In the genomic region with DNA sequence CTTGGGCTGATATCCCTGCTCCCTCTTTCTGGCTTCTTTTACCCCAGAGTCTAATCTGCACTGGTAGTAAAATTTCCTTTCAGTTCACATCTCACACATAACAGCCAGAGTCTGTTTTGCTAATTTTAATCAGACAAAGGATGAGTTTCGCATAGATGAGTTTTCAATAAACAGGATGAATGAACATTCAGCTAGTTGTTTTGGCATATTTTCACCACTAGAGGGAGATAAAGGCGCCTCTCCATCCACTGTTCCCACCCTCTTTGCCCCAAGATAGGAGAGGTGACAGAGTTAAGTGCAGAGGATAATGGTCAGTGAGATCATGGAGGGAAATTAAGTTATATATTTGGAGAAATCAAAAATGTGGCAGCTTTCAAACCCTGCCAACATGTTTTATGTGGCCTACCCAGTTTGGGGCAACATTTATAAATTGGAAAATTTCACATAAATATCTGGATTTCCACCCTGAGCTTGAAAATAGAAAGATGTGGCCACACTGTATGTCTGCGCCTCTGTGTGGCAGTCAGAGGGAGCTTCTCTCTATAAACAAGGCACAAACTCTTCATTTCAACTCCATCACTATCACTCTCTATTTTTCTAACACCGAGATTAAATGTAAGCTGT, we compare ENCODE assay signal across 9 cellular contexts. TPM values are rescaled to one million over a fixed set of nuclear protein-coding genes. Genes with fewer than 3 reads are reported as not detected.
DNase-seq lines count a peak whose midpoint lies in the region; ATAC-seq and TF ChIP-seq lines count a peak whose summit lies in the region.
"Had no signal": no experiment of that assay in that cellular context is flagged by ENCODE, and none has a peak within 500 bp of the region (broad histone marks: within the 10 kb centered on the region; RNA-seq: fewer than 3 reads in every experiment).

No MANE protein-coding gene starts in this region.

- H3K27ac ChIP-seq in RWPE1 = no peak overlapping the region
- no peak overlapping the region for H3K27ac ChIP-seq in fibroblast of lung (ENCODE audit: insufficient read depth, low read length)
- H3K27ac ChIP-seq in neuronal stem cell (replicated peaks; ENCODE audit: low read length) = no peak overlapping the region

- H2AFZ ChIP-seq in fibroblast of lung (ENCODE audit: low read length) = no peak overlapping the region
- H2AFZ ChIP-seq in neuronal stem cell (ENCODE audit: low read length) = no peak overlapping the region

- no peak overlapping the region for H2BK120ac ChIP-seq in neuronal stem cell (ENCODE audit: low read depth, low read length)

- H3K14ac ChIP-seq in neuronal stem cell (ENCODE audit: low read length) = no peak overlapping the region

- H2BK12ac ChIP-seq in neuronal stem cell (ENCODE audit: low read length) = no peak overlapping the region

- no peak overlapping the region for H3K4me3 ChIP-seq in Jurkat, Clone E6-1 (ENCODE audit: low read length)
- H3K4me3 ChIP-seq in fibroblast of lung (replicated peaks in 1 of 4; ENCODE audit: control extremely low read depth in 1 of 4, insufficient read depth in 1 of 4, low read depth in 3 of 4, low read length in 4 of 4) = no peak overlapping the region
- no peak overlapping the region for H3K4me3 ChIP-seq in neuronal stem cell (ENCODE audit: low read length in 2 of 2)

- no peak overlapping the region for H4K8ac ChIP-seq in neuronal stem cell (ENCODE audit: low read depth, low read length)

- no peak overlapping the region for H3K4ac ChIP-seq in neuronal stem cell (ENCODE audit: low read length)

- 100% methylated on average over 1 of the region's 4 CpGs; no CpG with 5 or more reads in 1 of the 2 donors for WGBS in neuronal stem cell (ENCODE audit: extremely low coverage in 2 of 2, insufficient read length in 2 of 2, insufficient replicate concordance in 1 of 2), 2 donors

- peak; percentile 84 for TF ChIP-seq CTCF in RWPE1 (conservative IDR thresholded peaks at IDR 0.05; ENCODE audit: low read depth)
- peak; percentile 82 to 86 for TF ChIP-seq CTCF in fibroblast of lung (conservative IDR thresholded peaks at IDR 0.05 in 1 of 2, IDR thresholded peaks at IDR 0.05 in 1 of 2; ENCODE audit: low read depth in 1 of 2, low read length in 2 of 2)

- H3K36me3 ChIP-seq in fibroblast of lung (ENCODE audit: control insufficient read depth, insufficient read depth, low read length) = no peaks in the 10 kb centered on the region
- no peaks in the 10 kb centered on the region for H3K36me3 ChIP-seq in neuronal stem cell (replicated peaks in 1 of 2; ENCODE audit: control insufficient read depth in 2 of 2, insufficient read depth in 2 of 2, low read length in 2 of 2)

- H3K18ac ChIP-seq in neuronal stem cell (ENCODE audit: low read length) = no peak overlapping the region

- no peak overlapping the region for H3K23ac ChIP-seq in neuronal stem cell (ENCODE audit: low read depth, low read length, poor library complexity)

- H3K4me1 ChIP-seq in fibroblast of lung (ENCODE audit: control insufficient read depth, extremely low read depth, insufficient read depth, low read length) = peaks cover 17% of the 10 kb centered on the region
- H3K4me1 ChIP-seq in neuronal stem cell (ENCODE audit: control insufficient read depth in 2 of 2, insufficient read depth in 1 of 2, low read depth in 1 of 2, low read length in 2 of 2) = peaks cover 12 to 14% of the 10 kb centered on the region in 2 donors

- H2BK15ac ChIP-seq in neuronal stem cell (ENCODE audit: low read length) = no peak overlapping the region

- H3K9me3 ChIP-seq in fibroblast of lung (ENCODE audit: control insufficient read depth, insufficient read depth, low read depth, low read length) (no peaks in the 10 kb centered on the region), neuronal stem cell (replicated peaks in 1 of 2; ENCODE audit: control insufficient read depth in 2 of 2, insufficient read depth in 1 of 2, low read depth in 1 of 2, low read length in 2 of 2) (no peaks in the 10 kb centered on the region)

- CTCF ChIA-PET in RWPE1 (lab: Yijun Ruan, JAX) = interaction anchor here (0.6 to 1.4 kb wide), 19 partner anchors 13 to 1807 kb away, joined by 3 to 11 read pairs (median 3); no protein-coding TSS in a partner anchor

- H3K79me1 ChIP-seq in neuronal stem cell (ENCODE audit: low read depth, low read length) = no peaks in the 10 kb centered on the region

- H4K91ac ChIP-seq in neuronal stem cell (ENCODE audit: low read depth, low read length, poor library complexity) = no peak overlapping the region

- no peaks in the 10 kb centered on the region for H3K79me2 ChIP-seq in fibroblast of lung (ENCODE audit: control insufficient read depth, insufficient read depth, low read length)

- H3K27me3 ChIP-seq in fibroblast of lung (ENCODE audit: control insufficient read depth, insufficient read depth, low read length) (no peaks in the 10 kb centered on the region), neuronal stem cell (ENCODE audit: control insufficient read depth in 3 of 3, insufficient read depth in 3 of 3, low read depth in 1 of 3, low read length in 3 of 3) (no peaks in the 10 kb centered on the region)

- H3K9ac ChIP-seq in fibroblast of lung (ENCODE audit: insufficient read depth, low read length) (no peak overlapping the region), neuronal stem cell (ENCODE audit: low read depth, low read length, poor library complexity) (no peak overlapping the region)

- H4K20me1 ChIP-seq in fibroblast of lung (ENCODE audit: control insufficient read depth, extremely low read depth, insufficient read depth, low read length) = no peaks in the 10 kb centered on the region

- peak; percentile 96 for ATAC-seq in GM21717 (IDR thresholded peaks at IDR 0.05; ENCODE audit: unreplicated experiment)

- H2BK5ac ChIP-seq in neuronal stem cell (ENCODE audit: low read length) = no peak overlapping the region

- POLR2A ChIA-PET in RWPE1 (lab: Yijun Ruan, JAX; ENCODE audit: low non-redundant PET) = no interaction called here

- H2AK5ac ChIP-seq in neuronal stem cell (ENCODE audit: low read depth, low read length) = no peak overlapping the region

- H3K4me2 ChIP-seq in fibroblast of lung (ENCODE audit: extremely low read depth, insufficient read depth, low read length) (no peak overlapping the region), neuronal stem cell (ENCODE audit: insufficient read depth, low read length, poor library complexity, severe bottlenecking) (no peak overlapping the region)

- DNase-seq in NCI-H2029 treated with DMSO at 0.1 percent for 48 hours (lab: John Stamatoyannopoulos, UW) (peak; percentile 15), NCI-H2029 (lab: John Stamatoyannopoulos, UW) (no peak), RWPE1 (ENCODE audit: low spot score) (peak; percentile 37), fibroblast of lung (ENCODE audit: low read depth in 2 of 2) (peak; percentile 25 to 65), neuronal stem cell (ENCODE audit: low spot score) (peak; percentile 61)
- DNase-seq in Jurkat, Clone E6-1 (ENCODE audit: low read depth, low spot score) = peak; percentile 28
- no peak for DNase-seq in stimulated activated naive CD4-positive, alpha-beta T cell (lab: John Stamatoyannopoulos, UW)

RNA-seq across cellular contexts. Expression of a gene that starts 48.5 kb away (rescaled TPM):
- not detected for polyA plus RNA-seq in Jurkat, Clone E6-1 (2012; ENCODE audit: insufficient read depth, insufficient read length)
- 28.2 and 38.8 TPM in 2 replicates for total RNA-seq in fibroblast of lung
- 26.9 and 49.8 TPM in 2 replicates for polyA plus RNA-seq in fibroblast of lung
- polyA plus RNA-seq in fibroblast of lung (2012) = 13.2 and 27.0 TPM in 2 replicates
- 71.6 and 96.1 TPM in 2 replicates for polyA minus RNA-seq in fibroblast of lung (ENCODE audit: low replicate concordance)
- 46.3 TPM for polyA plus RNA-seq in neuronal stem cell (2013, experiment 1 of 2)
- 49.3 TPM for polyA plus RNA-seq in neuronal stem cell (2013, experiment 2 of 2)
- polyA plus RNA-seq: CD4-positive, alpha-beta memory T cell had no signal

Comparison
In these comparisons a context has a peak if more than half of its experiments do, and no peak if none do; other contexts are left out.
1. DNase-seq: peak in NCI-H2029 treated with DMSO at 0.1 percent for 48 hours (single experiment), Jurkat, Clone E6-1 (single experiment), RWPE1 (single experiment), fibroblast of lung (2 of 2) and neuronal stem cell (single experiment); none in NCI-H2029 (single experiment) and stimulated activated naive CD4-positive, alpha-beta T cell (0 of 6).